Comparison of ENCODE assay signal across 12 cellular contexts in genomic region chr19:18364277-18364825, GRCh38. TPM values are rescaled to one million over a fixed set of nuclear protein-coding genes. Genes with fewer than 3 reads are reported as not detected.
DNase-seq lines count a peak whose midpoint lies in the region; ATAC-seq and TF ChIP-seq lines count a peak whose summit lies in the region.
"Not testable (repeated sequence)": the region's sequence is repeated elsewhere in the genome, so short reads cannot be mapped to it uniquely, and the experiment has no call there.
"Had no signal": no experiment of that assay in that cellular context is flagged by ENCODE, and none has a peak within 500 bp of the region (broad histone marks: within the 10 kb centered on the region; RNA-seq: fewer than 3 reads in every experiment).

No MANE protein-coding gene starts in this region.

- H3K36me3 ChIP-seq in liver (ENCODE audit: control insufficient read depth in 4 of 4, insufficient read depth in 3 of 4, low read depth in 1 of 4, low read length in 3 of 4) (peaks cover 2 to 18% (median 11%) of the 10 kb centered on the region in 4 donors), neutrophil (peaks cover 18% of the 10 kb centered on the region)
- not testable (repeated sequence) for H3K36me3 ChIP-seq in smooth muscle cell (ENCODE audit: low read depth)

- not testable (repeated sequence) for TF ChIP-seq RAD21 in liver (IDR thresholded peaks at IDR 0.05)

- H3K79me2 ChIP-seq in smooth muscle cell (ENCODE audit: low read depth), result not testable (repeated sequence)

- not testable (repeated sequence) for H3K9me3 Mint-ChIP-seq in HFFc6; chondrocyte (ENCODE audit: low read depth)

- H3K9ac ChIP-seq in liver (ENCODE audit: low read depth in 1 of 2, low read length in 2 of 2) (peak overlapping the region in 1 of 2 donors; percentile 29), smooth muscle cell (ENCODE audit: low read depth) (peak overlapping the region; percentile 83)

- not testable (repeated sequence) for ATAC-seq in foreskin keratinocyte

- H3K36me3 Mint-ChIP-seq in HFFc6 (ENCODE audit: low read depth), result peaks cover 41% of the 10 kb centered on the region
- not testable (repeated sequence) for H3K36me3 Mint-ChIP-seq in chondrocyte (ENCODE audit: low read depth)

- H3K27ac Mint-ChIP-seq in HFFc6 (peak overlapping the region; percentile 98), chondrocyte (ENCODE audit: unreplicated experiment) (peak overlapping the region; percentile 98)

- not testable (repeated sequence) for DNase-seq in HFFc6; chondrocyte (ENCODE audit: low spot score); foreskin keratinocyte; smooth muscle cell (lab: John Stamatoyannopoulos, UW; ENCODE audit: unreplicated experiment)

- H3K27me3 ChIP-seq in foreskin keratinocyte; liver (ENCODE audit: control insufficient read depth in 4 of 4, insufficient read depth in 4 of 4, low read length in 3 of 4); neutrophil; smooth muscle cell (ENCODE audit: low read depth): not testable (repeated sequence)

- peak overlapping the region; percentile 28 for H3K4me2 ChIP-seq in smooth muscle cell

- H3K27ac ChIP-seq in VCaP (peak overlapping the region; percentile 99), foreskin keratinocyte (peak overlapping the region; percentile 42), liver (ENCODE audit: low read depth in 1 of 2, low read length in 2 of 2) (peak overlapping the region; percentile 69 to 77), neutrophil (peak overlapping the region; percentile 64), smooth muscle cell (ENCODE audit: low read depth) (peak overlapping the region; percentile 94)

- peaks cover 12% of the 10 kb centered on the region for H3K4me1 ChIP-seq in foreskin keratinocyte
- H3K4me1 ChIP-seq in liver (ENCODE audit: control insufficient read depth in 4 of 4, insufficient read depth in 4 of 4, low read length in 3 of 4), result not testable (repeated sequence)
- peaks cover 18 to 23% of the 10 kb centered on the region in 2 experiments for H3K4me1 ChIP-seq in neutrophil (ENCODE audit: control insufficient read depth in 1 of 2, insufficient read depth in 1 of 2, low read depth in 1 of 2, low read length in 1 of 2)
- peaks cover 12% of the 10 kb centered on the region for H3K4me1 ChIP-seq in smooth muscle cell (ENCODE audit: low read depth)

- WGBS in liver, result 67% methylated on average over 11 of the region's 11 CpGs
- WGBS in smooth muscle cell (ENCODE audit: low lambda C conversion rate), result 82% methylated on average over 11 of the region's 11 CpGs

- not testable (repeated sequence) for TF ChIP-seq CTCF in HFFc6 (IDR thresholded peaks at IDR 0.05); VCaP (conservative IDR thresholded peaks at IDR 0.05); chondrocyte (IDR thresholded peaks at IDR 0.05); foreskin keratinocyte (conservative IDR thresholded peaks at IDR 0.05); liver (IDR thresholded peaks at IDR 0.05; ENCODE audit: low read depth, low read length, missing input control); neutrophil (IDR thresholded peaks at IDR 0.05); smooth muscle cell (IDR thresholded peaks at IDR 0.05; ENCODE audit: borderline replicate concordance, insufficient read depth, poor library complexity, severe bottlenecking)

- H4K20me1 ChIP-seq in smooth muscle cell (ENCODE audit: low read depth), result not testable (repeated sequence)

- peaks cover 41% of the 10 kb centered on the region for H3K4me1 Mint-ChIP-seq in HFFc6 (ENCODE audit: low read depth)
- H3K4me1 Mint-ChIP-seq in chondrocyte (ENCODE audit: low read depth), result peaks cover 36% of the 10 kb centered on the region

- H3F3A ChIP-seq in smooth muscle cell (ENCODE audit: low read depth), result not testable (repeated sequence)

- not testable (repeated sequence) for H3K4me3 ChIP-seq in liver (ENCODE audit: low read depth in 1 of 3, low read length in 3 of 3); neutrophil (ENCODE audit: low read depth in 1 of 2, low read length in 1 of 2); smooth muscle cell

- H2AFZ ChIP-seq in smooth muscle cell (ENCODE audit: low read depth), result not testable (repeated sequence)

- not testable (repeated sequence) for H3K27me3 Mint-ChIP-seq in HFFc6 (ENCODE audit: insufficient read depth); chondrocyte (ENCODE audit: low read depth)

- H3K4me3 Mint-ChIP-seq in HFFc6, result peak overlapping the region; percentile 59; the same call in 1 of the 2 replicates
- not testable (repeated sequence) for H3K4me3 Mint-ChIP-seq in chondrocyte (ENCODE audit: unreplicated experiment)

- not testable (repeated sequence) for H3K9me3 ChIP-seq in liver (ENCODE audit: control insufficient read depth in 4 of 4, low read length in 3 of 4); neutrophil; smooth muscle cell (replicated peaks; ENCODE audit: low read depth)

RNA-seq across cellular contexts. Expression of gene GDF15, which starts 21.6 kb away (rescaled TPM):
- total RNA-seq in HFFc6 (2021; fragmentation: NEBNext Ultra II Directional; extraction: Animal tissue kit (Norgen Biotek cat#: 25700)), result 10 to 100 TPM; 21.3 to 36.9 (median 24.9) TPM
- total RNA-seq in chondrocyte, result 6.2 to 149 TPM (median 149 TPM) in 3 replicates
- total RNA-seq in foreskin keratinocyte, result 0.34 and 0.67 TPM in 2 replicates
- polyA plus RNA-seq in foreskin keratinocyte, result 0.48 and 0.57 TPM in 2 replicates
- 10 to 100 TPM in 1 of 2 donors, under 1 TPM in 1; 0.42 to 11.6 TPM for total RNA-seq in liver
- 1 to 10 TPM; 6.7 to 7.7 TPM for polyA plus RNA-seq in liver
- 18.8 and 30.9 TPM in 2 replicates for total RNA-seq in smooth muscle cell
- 40.4 and 42.8 TPM in 2 replicates for polyA plus RNA-seq in smooth muscle cell
- polyA plus RNA-seq: CD4-positive, alpha-beta memory T cell had no signal

RNA-seq across cellular contexts. Expression of gene PGPEP1, which starts 24.0 kb away (rescaled TPM):
- 10 to 100 TPM; 30.5 to 54.1 (median 32.4) TPM for total RNA-seq in HFFc6 (2021; fragmentation: NEBNext Ultra II Directional; extraction: Animal tissue kit (Norgen Biotek cat#: 25700))
- total RNA-seq in chondrocyte (18.6 to 21.5 TPM (median 21.1 TPM) in 3 replicates), foreskin keratinocyte (4.5 and 6.4 TPM in 2 replicates), liver (10 to 100 TPM; 21.5 to 48.3 TPM), smooth muscle cell (11.1 and 11.7 TPM in 2 replicates)
- polyA plus RNA-seq in foreskin keratinocyte (2.9 and 4.2 TPM in 2 replicates), liver (10 to 100 TPM; 15.8 to 30.8 TPM), smooth muscle cell (4.5 and 8.7 TPM in 2 replicates)

RNA-seq across cellular contexts. Expression of gene LRRC25, which starts 33.1 kb away (rescaled TPM):
- total RNA-seq in HFFc6 (2021; fragmentation: NEBNext Ultra II Directional; extraction: Animal tissue kit (Norgen Biotek cat#: 25700)), result not detected
- total RNA-seq in chondrocyte (not detected in 3 replicates), foreskin keratinocyte (not detected in 2 replicates), liver (10 to 100 TPM in 1 of 2 donors, 1 to 10 TPM in 1; 7.9 to 13.4 TPM), smooth muscle cell (0.67 TPM in 1 of 2 replicates, not detected in the other)
- polyA plus RNA-seq in foreskin keratinocyte (not detected in 2 replicates), liver (1 to 10 TPM; 2.3 to 5.8 TPM), smooth muscle cell (0.34 TPM in 1 of 2 replicates, not detected in the other)
- total RNA-seq: activated naive CD4-positive, alpha-beta T cell treated with anti-CD3 and anti-CD28 coated beads for 36 hours; bronchial epithelial cell; Daoy; natural killer cell treated with Interleukin-12 subunit alpha and Interleukin-12 subunit beta and Interleukin-15 and Interleukin-18, amount 100 ng/mL, for 72 hours had no signal

RNA-seq across cellular contexts. Expression of gene LSM4, which starts 41.5 kb away (rescaled TPM):
- 100 to 1,000 TPM; 175 to 217 (median 202) TPM for total RNA-seq in HFFc6 (2021; fragmentation: NEBNext Ultra II Directional; extraction: Animal tissue kit (Norgen Biotek cat#: 25700))
- total RNA-seq in chondrocyte (68.1 to 84.8 TPM (median 73.0 TPM) in 3 replicates), foreskin keratinocyte (234 and 242 TPM in 2 replicates), liver (100 to 1,000 TPM in 1 of 2 donors, 10 to 100 TPM in 1; 42.4 to 100 TPM), smooth muscle cell (116 and 121 TPM in 2 replicates)
- polyA plus RNA-seq in foreskin keratinocyte (365 and 374 TPM in 2 replicates), liver (10 to 100 TPM; 68.4 to 81.9 TPM), smooth muscle cell (156 and 177 TPM in 2 replicates)

RNA-seq across cellular contexts. Expression of gene SSBP4, which starts 54.8 kb away (rescaled TPM):
- total RNA-seq in HFFc6 (2021; fragmentation: NEBNext Ultra II Directional; extraction: Animal tissue kit (Norgen Biotek cat#: 25700)), result 10 to 100 TPM; 76.4 to 84.3 (median 80.4) TPM
- total RNA-seq in chondrocyte (54.8 to 72.3 TPM (median 56.3 TPM) in 3 replicates), foreskin keratinocyte (46.3 and 48.7 TPM in 2 replicates), liver (10 to 100 TPM in 1 of 2 donors, 1 to 10 TPM in 1; 6.4 to 19.0 TPM), smooth muscle cell (36.0 and 44.1 TPM in 2 replicates)
- polyA plus RNA-seq in foreskin keratinocyte (54.0 and 65.3 TPM in 2 replicates), liver (10 to 100 TPM in 1 of 2 donors, 1 to 10 TPM in 1; 4.0 to 16.6 TPM), smooth muscle cell (124 and 133 TPM in 2 replicates)

Comparison
In these comparisons a context has a peak if more than half of its experiments do, and no peak if none do; other contexts are left out.
1. H3K27ac ChIP-seq: peak in every context shown above with its lines; median percentile 99 in VCaP; 94 in smooth muscle cell; 73 in liver; 64 in neutrophil; 42 in foreskin keratinocyte.